In genomic region chr7:122303522-122303970, GRCh38 we compare ENCODE assay signal across 22 cellular contexts. TPM values are rescaled to one million over a fixed set of nuclear protein-coding genes. Genes with fewer than 3 reads are reported as not detected.
DNase-seq lines count a peak whose midpoint lies in the region; ATAC-seq, FAIRE-seq and TF ChIP-seq lines count a peak whose summit lies in the region.
"Had no signal": no experiment of that assay in that cellular context is flagged by ENCODE, and none has a peak within 500 bp of the region (broad histone marks: within the 10 kb centered on the region; RNA-seq: fewer than 3 reads in every experiment).

No MANE protein-coding gene starts in this region.

- no peak for TF ChIP-seq POLR2A in H1 (IDR thresholded peaks at IDR 0.05; ENCODE audit: control extremely low read depth in 1 of 2, low read depth in 2 of 2, low read length in 2 of 2)

- no peak overlapping the region for H2BK120ac ChIP-seq in H1 (replicated peaks; ENCODE audit: low read depth, low read length)
- no peak overlapping the region for H2BK120ac ChIP-seq in mesenchymal stem cell (ENCODE audit: low read depth, low read length)

- no peak overlapping the region for H2AK5ac ChIP-seq in H1 (ENCODE audit: low read depth, low read length)
- no peak overlapping the region for H2AK5ac ChIP-seq in mesenchymal stem cell (ENCODE audit: low read length, severe bottlenecking)

- H4K8ac ChIP-seq in H1 (ENCODE audit: extremely low read depth, insufficient read depth, low read length) = no peak overlapping the region
- no peak overlapping the region for H4K8ac ChIP-seq in mesenchymal stem cell (ENCODE audit: low read length)

- no peak overlapping the region for H3K23ac ChIP-seq in H1 (ENCODE audit: insufficient read length)
- H3K23ac ChIP-seq in mesenchymal stem cell (ENCODE audit: low read length in 2 of 2) = no peak overlapping the region

- no peak for TF ChIP-seq CTCF in Calu3 (IDR thresholded peaks at IDR 0.05; ENCODE audit: unreplicated experiment)
- TF ChIP-seq CTCF in H1 (IDR thresholded peaks at IDR 0.05; ENCODE audit: control extremely low read depth in 1 of 3, insufficient read depth in 1 of 3, low read depth in 1 of 3, low read length in 3 of 3) = no peak
- no peak for TF ChIP-seq CTCF in neural progenitor cell (IDR thresholded peaks at IDR 0.05)
- no peak for TF ChIP-seq CTCF in chondrocyte (IDR thresholded peaks at IDR 0.05)

- H3K23me2 ChIP-seq in H1 (ENCODE audit: low read depth, low read length) = peaks cover 42% of the 10 kb centered on the region; the same call in 1 of the 2 replicates

- no peak overlapping the region for H4K5ac ChIP-seq in H1 (ENCODE audit: insufficient read length, low read depth, low read length)

- H2BK20ac ChIP-seq in H1 (ENCODE audit: low read length) = no peak overlapping the region

- DNase-seq in Calu3 (no peak), H7 (no peak), H1 (ENCODE audit: low read depth in 1 of 2, low spot score in 2 of 2) (no peak), neural progenitor cell (ENCODE audit: low spot score) (peak; percentile 37), chondrocyte (ENCODE audit: low spot score) (no peak), mesenchymal stem cell (no peak)
- DNase-seq: activated CD4-positive, alpha-beta T cell treated with anti-CD3 and anti-CD28 coated beads, Interleukin-2, amount 50 U/mL, for 48 hours; activated naive CD4-positive, alpha-beta T cell; activated T-cell treated with anti-CD3 and anti-CD28 coated beads, Interleukin-2, amount 50 U/mL, for 1 hour; AML-193; left cardiac atrium; NCI-H1105; NCI-H2107; PC-3; SJCRH30; stimulated activated CD4-positive, alpha-beta T cell treated with anti-CD3 and anti-CD28 coated beads, Interleukin-15, amount 100 ng/mL, for 24 hours had no signal

- no peak overlapping the region for H4K91ac ChIP-seq in H1 (replicated peaks; ENCODE audit: insufficient read length, low read length)
- no peak overlapping the region for H4K91ac ChIP-seq in mesenchymal stem cell (ENCODE audit: low read length)

- H3K4ac ChIP-seq in H1 (replicated peaks; ENCODE audit: insufficient read length, low read depth, low read length) = no peak overlapping the region
- H3K4ac ChIP-seq in mesenchymal stem cell (ENCODE audit: low read depth in 1 of 2, low read length in 2 of 2) = no peak overlapping the region

- no peak overlapping the region for H3K56ac ChIP-seq in H1 (replicated peaks; ENCODE audit: insufficient read length, low read depth, low read length)

- H3K4me2 ChIP-seq in H1 (ENCODE audit: insufficient read depth in 1 of 2, low read depth in 2 of 2, low read length in 2 of 2) = peak overlapping the region; percentile 99 to 100
- H3K4me2 ChIP-seq in neural progenitor cell = peak overlapping the region; percentile 98
- H3K4me2 ChIP-seq in mesenchymal stem cell (ENCODE audit: low read length, poor library complexity, severe bottlenecking) = no peak overlapping the region

- TF ChIP-seq RAD21 in H1 (IDR thresholded peaks at IDR 0.05 in 1 of 2, conservative IDR thresholded peaks at IDR 0.05 in 1 of 2; ENCODE audit: low read depth in 2 of 2, low read length in 2 of 2) = no peak

- no peak for FAIRE-seq in H1 (lab: Jason Lieb, UNC)

- CTCF ChIA-PET in Calu3 (lab: Charles Lee) = no interaction called here
- CTCF ChIA-PET in H1 (lab: Charles Lee; ENCODE audit: partially characterized antibody) = interaction anchor here (1.0 kb wide), 1 partner anchor 83 kb away, joined by 3 read pairs; no protein-coding TSS in a partner anchor

- H2AFZ ChIP-seq in H1 (ENCODE audit: low read length) (no peak overlapping the region), neural progenitor cell (replicated peaks) (no peak overlapping the region), mesenchymal stem cell (ENCODE audit: low read depth, low read length) (no peak overlapping the region)

- H3K36me3 Mint-ChIP-seq in Calu3 (ENCODE audit: insufficient read depth, unreplicated experiment) (peaks cover 22% of the 10 kb centered on the region), neural progenitor cell (peaks cover 14% of the 10 kb centered on the region), chondrocyte (ENCODE audit: low read depth) (peaks cover 4% of the 10 kb centered on the region)
- H3K36me3 Mint-ChIP-seq: mesothelial cell of epicardium had no signal

- no peaks in the 10 kb centered on the region for H3K79me1 ChIP-seq in H1 (ENCODE audit: low read depth, low read length)
- no peaks in the 10 kb centered on the region for H3K79me1 ChIP-seq in mesenchymal stem cell (replicated peaks; ENCODE audit: low read length, poor library complexity, severe bottlenecking)

- H3K18ac ChIP-seq in H1 (ENCODE audit: extremely low read depth, low read length) (peak overlapping the region; percentile 79; the same call in 1 of the 2 replicates), mesenchymal stem cell (ENCODE audit: low read depth in 1 of 2, low read length in 2 of 2) (no peak overlapping the region)

- H3K4me1 Mint-ChIP-seq in Calu3 (ENCODE audit: low read depth, unreplicated experiment) = peaks cover 21% of the 10 kb centered on the region
- H3K4me1 Mint-ChIP-seq in neural progenitor cell = peaks cover 29% of the 10 kb centered on the region
- H3K4me1 Mint-ChIP-seq in chondrocyte (ENCODE audit: low read depth) = peaks cover 24% of the 10 kb centered on the region

- ATAC-seq in GM19463 (IDR thresholded peaks at IDR 0.05; ENCODE audit: unreplicated experiment) = no peak
- ATAC-seq: left cardiac atrium had no signal

- H3K27ac Mint-ChIP-seq in Calu3 (ENCODE audit: unreplicated experiment) (no peak overlapping the region), neural progenitor cell (no peak overlapping the region), chondrocyte (ENCODE audit: unreplicated experiment) (no peak overlapping the region)
- H3K27ac Mint-ChIP-seq: mesothelial cell of epicardium, nephron progenitor cell had no signal

- intact Hi-C loops in Calu3 (cut with micrococcal nuclease; ENCODE audit: unreplicated experiment) = no loop called here

- WGBS in H1 (ENCODE audit: extremely low coverage in 1 of 2, insufficient coverage in 1 of 2, insufficient read length in 1 of 2, insufficient replicate concordance in 2 of 2, low coverage in 1 of 2, low lambda C conversion rate in 2 of 2, missing lambda C conversion rate in 1 of 2), 2 experiments = 6% methylated on average over 19 of the region's 20 CpGs; no CpG with 5 or more reads in 1 of the 2 experiments
- WGBS in mesenchymal stem cell = 1% methylated on average over 20 of the region's 20 CpGs

- no peak for TF ChIP-seq EP300 in H1 (IDR thresholded peaks at IDR 0.05; ENCODE audit: borderline replicate concordance in 1 of 2, low read depth in 2 of 2, low read length in 2 of 2)

- H3K4me3 Mint-ChIP-seq in Calu3 (ENCODE audit: low read depth, unreplicated experiment) (peak overlapping the region; percentile 89), neural progenitor cell (peak overlapping the region; percentile 91), chondrocyte (ENCODE audit: unreplicated experiment) (no peak overlapping the region)
- H3K4me3 Mint-ChIP-seq: mesothelial cell of epicardium had no signal

- H2BK5ac ChIP-seq in H1 (ENCODE audit: low read depth, low read length) (0 out of 2 replicates have a peak overlapping the region, but pooled peaks have one; percentile 17), mesenchymal stem cell (ENCODE audit: low read depth, low read length, poor library complexity, severe bottlenecking) (no peak overlapping the region)

- POLR2A ChIA-PET in H1 (lab: Charles Lee; ENCODE audit: partially characterized antibody) = interaction anchor here (2.2 kb wide), 1 partner anchor 13 kb away, joined by 15 read pairs; no protein-coding TSS in a partner anchor

- H3K9ac ChIP-seq in H1 (replicated peaks in 1 of 4; ENCODE audit: extremely low read depth in 1 of 4, low read depth in 3 of 4, low read length in 3 of 4) (peak overlapping the region in 3 of 4 experiments; percentile 9 to 43 (median 25); a peak in 4 of 7 replicates), neural progenitor cell (peak overlapping the region; percentile 57), mesenchymal stem cell (ENCODE audit: low read length) (no peak overlapping the region)

- H3K36me3 ChIP-seq in H7 (replicated peaks; ENCODE audit: control insufficient read depth, insufficient read depth, low read length) (no peaks in the 10 kb centered on the region), H1 (ENCODE audit: control insufficient read depth in 2 of 4, insufficient read depth in 4 of 4, low read length in 3 of 4) (peaks cover 0 to 32% (median 2%) of the 10 kb centered on the region in 4 experiments; a peak in 2 of 8 replicates), neural progenitor cell (peaks cover 27% of the 10 kb centered on the region), mesenchymal stem cell (ENCODE audit: control insufficient read depth in 1 of 2, insufficient read depth in 2 of 2, low read depth in 1 of 2, low read length in 2 of 2) (no peaks in the 10 kb centered on the region)
- H3K36me3 ChIP-seq: ascending aorta, SJCRH30 had no signal

- H3K4me3 ChIP-seq in H7 (ENCODE audit: insufficient read depth, low read depth, low read length) = peak overlapping the region; percentile 61
- H3K4me3 ChIP-seq in H1 (ENCODE audit: extremely low read depth in 1 of 4, insufficient read depth in 2 of 4, low read depth in 3 of 4, low read length in 4 of 4) = peak overlapping the region; percentile 81 to 93 (median 86)
- peak overlapping the region; percentile 92 for H3K4me3 ChIP-seq in neural progenitor cell
- H3K4me3 ChIP-seq in mesenchymal stem cell (ENCODE audit: insufficient read depth in 1 of 2, low read depth in 1 of 2, low read length in 2 of 2) = no peak overlapping the region
- H3K4me3 ChIP-seq: SJCRH30 had no signal

- H3K9me3 ChIP-seq in H1 (ENCODE audit: insufficient read depth in 2 of 2, low read depth in 1 of 2, low read length in 1 of 2) = no peaks in the 10 kb centered on the region
- no peaks in the 10 kb centered on the region for H3K9me3 ChIP-seq in neural progenitor cell (ENCODE audit: low read depth)
- no peaks in the 10 kb centered on the region for H3K9me3 ChIP-seq in mesenchymal stem cell (ENCODE audit: control insufficient read depth, low read length)
- H3K9me3 ChIP-seq: ascending aorta, SJCRH30 had no signal

- H3K4me1 ChIP-seq in H1 (replicated peaks in 1 of 4; ENCODE audit: control insufficient read depth in 3 of 4, insufficient read depth in 4 of 4, low read length in 3 of 4) = peaks cover 3 to 36% (median 15%) of the 10 kb centered on the region in 4 experiments
- peaks cover 16% of the 10 kb centered on the region for H3K4me1 ChIP-seq in neural progenitor cell
- peaks cover 40% of the 10 kb centered on the region for H3K4me1 ChIP-seq in mesenchymal stem cell (ENCODE audit: control insufficient read depth, insufficient read depth, low read depth, low read length)
- H3K4me1 ChIP-seq: SJCRH30 had no signal

- H4K20me1 ChIP-seq in H1 (replicated peaks in 1 of 2; ENCODE audit: control insufficient read depth in 1 of 2, insufficient read depth in 2 of 2, low read length in 2 of 2) (peaks cover 0 to 3% of the 10 kb centered on the region in 2 experiments), neural progenitor cell (ENCODE audit: low read depth) (peaks cover 90% of the 10 kb centered on the region)

- H2BK12ac ChIP-seq in H1 (ENCODE audit: low read depth, low read length) (peak overlapping the region; percentile 90; the same call in 1 of the 2 replicates), mesenchymal stem cell (ENCODE audit: low read length in 2 of 2) (no peak overlapping the region)

- peaks cover 97% of the 10 kb centered on the region for H3F3A ChIP-seq in neural progenitor cell (ENCODE audit: low read depth)

- H2BK15ac ChIP-seq in H1 (ENCODE audit: low read length) = peak overlapping the region; percentile 83; the same call in 1 of the 2 replicates
- no peak overlapping the region for H2BK15ac ChIP-seq in mesenchymal stem cell (ENCODE audit: low read depth, poor library complexity, severe bottlenecking)

- H3K27ac ChIP-seq in H1 (ENCODE audit: low read depth, low read length) (no peak overlapping the region), neural progenitor cell (peak overlapping the region; percentile 96), mesenchymal stem cell (ENCODE audit: low read length, poor library complexity, severe bottlenecking) (no peak overlapping the region)
- H3K27ac ChIP-seq: ascending aorta, SJCRH30 had no signal

- H3K27me3 ChIP-seq in H7 (ENCODE audit: control insufficient read depth, insufficient read depth, low read length) (peaks cover 99% of the 10 kb centered on the region), H1 (replicated peaks in 1 of 4; ENCODE audit: control insufficient read depth in 3 of 4, extremely low read depth in 1 of 4, insufficient read depth in 3 of 4, low read length in 3 of 4) (peaks cover 38 to 76% (median 66%) of the 10 kb centered on the region in 4 experiments), neural progenitor cell (no peaks in the 10 kb centered on the region), mesenchymal stem cell (ENCODE audit: control insufficient read depth in 1 of 2, insufficient read depth in 1 of 2, low read length in 2 of 2) (peaks cover 91 to 99% of the 10 kb centered on the region in 2 experiments)

- H3K27me3 Mint-ChIP-seq in Calu3 (ENCODE audit: unreplicated experiment) = peaks cover 52% of the 10 kb centered on the region
- H3K27me3 Mint-ChIP-seq in neural progenitor cell (ENCODE audit: insufficient read depth, low read depth) = peaks cover 64% of the 10 kb centered on the region
- peaks cover 88% of the 10 kb centered on the region for H3K27me3 Mint-ChIP-seq in chondrocyte (ENCODE audit: low read depth)

- BruUV-seq in Calu3 (replicated peaks; lab: Mats Ljungman, UMichigan) = no TSS peak

- H3K79me2 ChIP-seq in H1 (ENCODE audit: control insufficient read depth in 1 of 2, insufficient read depth in 2 of 2, low read length in 2 of 2) (peaks cover 0 to 12% of the 10 kb centered on the region in 2 experiments; a peak in 2 of 4 replicates), neural progenitor cell (ENCODE audit: low read depth) (peaks cover 100% of the 10 kb centered on the region)

- H3K14ac ChIP-seq in H1 (ENCODE audit: insufficient read length) = no peak overlapping the region
- no peak overlapping the region for H3K14ac ChIP-seq in mesenchymal stem cell (ENCODE audit: low read length in 2 of 2)

- H3K9me3 Mint-ChIP-seq in Calu3 (ENCODE audit: low read depth, unreplicated experiment) (no peaks in the 10 kb centered on the region), neural progenitor cell (peaks cover 5% of the 10 kb centered on the region), chondrocyte (ENCODE audit: low read depth) (no peaks in the 10 kb centered on the region)
- H3K9me3 Mint-ChIP-seq: mesothelial cell of epicardium, nephron progenitor cell had no signal

RNA-seq across cellular contexts. Expression of gene FEZF1, which starts 1.0 kb away (rescaled TPM):
- total RNA-seq in Calu3 (2022) (0.22 TPM in 1 of 2 replicates, not detected in the other), neural progenitor cell (ENCODE audit: low replicate concordance) (330 and 467 TPM in 2 replicates), chondrocyte (not detected in 3 replicates)
- total RNA-seq in H7 (2014; rRNA removed; shearing (Covaris generic)) = 2.1 and 5.0 TPM in 2 replicates
- 10.6 and 12.9 TPM in 2 replicates for total RNA-seq in H1 (2021; fragmentation: NEBNext Ultra II Directional; extraction: Animal tissue kit (Norgen Biotek cat#: 25700))
- polyA plus RNA-seq in H1 (2011; rRNA removed) = 12.7 and 15.7 TPM in 2 replicates
- 12.5 TPM for polyA plus RNA-seq in H1 (2011; cell fraction: cytosol; rRNA removed)
- 15.2 TPM for polyA plus RNA-seq in H1 (2011; cell fraction: nucleus; rRNA removed)
- 11.3 to 14.4 TPM (median 12.0 TPM) in 4 replicates for polyA plus RNA-seq in H1 (2012, experiment 1 of 2)
- 10.3 TPM for polyA plus RNA-seq in H1 (2012, experiment 2 of 2)
- polyA plus RNA-seq in H1 (2013, experiment 1 of 2) = 3.6 TPM
- 3.5 TPM for polyA plus RNA-seq in H1 (2013, experiment 2 of 2)
- 5.4 and 6.3 TPM in 2 replicates for polyA minus RNA-seq in H1 (2011; rRNA and poly(A)+ RNA removed)
- 16.6 TPM for polyA minus RNA-seq in H1 (2011; cell fraction: cytosol; rRNA and poly(A)+ RNA removed)
- polyA minus RNA-seq in H1 (2011; cell fraction: nucleus; rRNA and poly(A)+ RNA removed) = 12.4 TPM
- polyA plus RNA-seq in mesenchymal stem cell (2013, experiment 1 of 2) = not detected
- not detected for polyA plus RNA-seq in mesenchymal stem cell (2013, experiment 2 of 2)
- total RNA-seq: ascending aorta; cerebellum; left cardiac atrium; mesothelial cell of epicardium; PC-3; SJCRH30; T-helper 2 cell treated with Interferon-gamma antibody and Interleukin-4, amounts not matched to agents 100 ng/mL and 5 ng/mL, for 36 hours had no signal

Comparison
In these comparisons a context has a peak if more than half of its experiments do, and no peak if none do; other contexts are left out.
1. H3K4me3 ChIP-seq: peak in H7 (single experiment), H1 (4 of 4) and neural progenitor cell (single experiment); none in mesenchymal stem cell (0 of 2).
2. RNA of gene FEZF1, which starts 1.0 kb away (total RNA-seq): 330 to 467 TPM in neural progenitor cell; 10.6 to 12.9 TPM in H1, 2.1 to 5.0 TPM in H7, 0.22 TPM in Calu3 and not detected in chondrocyte; every median in the first group is over 10 times any median in the second.